In the genomic region with DNA sequence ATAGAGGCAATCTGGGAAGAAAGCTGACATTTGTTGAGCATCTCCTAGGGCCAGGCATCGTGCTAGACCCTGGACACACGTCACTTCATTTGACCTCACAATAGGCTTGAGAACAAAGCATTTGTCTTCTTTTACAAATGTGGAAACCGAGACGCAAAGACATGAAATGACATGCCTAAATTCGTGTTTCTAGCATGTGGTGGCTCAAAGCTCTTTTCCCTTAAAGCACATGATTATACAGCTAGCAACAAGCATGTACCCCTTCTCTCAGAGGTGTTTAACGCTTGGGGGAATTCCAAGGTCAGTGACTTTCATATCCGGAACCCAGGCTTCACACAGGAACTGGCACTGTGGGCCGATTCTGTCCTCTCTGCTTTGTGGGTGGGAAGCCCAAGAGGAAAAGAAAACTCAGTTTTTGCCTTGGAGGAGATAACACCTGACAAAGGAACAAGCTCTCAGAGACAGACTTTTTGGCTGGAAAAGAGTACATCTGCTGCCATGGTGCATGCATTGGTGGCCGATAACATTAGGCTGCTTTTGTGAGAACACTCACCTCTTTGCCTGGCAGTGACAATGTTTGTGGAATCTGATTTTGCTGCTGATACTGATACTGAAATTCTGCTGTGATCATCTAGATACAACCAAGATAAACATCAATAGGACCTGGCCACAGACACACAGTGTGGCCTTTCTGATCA, we compare ENCODE assay signal across 9 cellular contexts. TPM values are rescaled to one million over a fixed set of nuclear protein-coding genes. Genes with fewer than 3 reads are reported as not detected.
DNase-seq lines count a peak whose midpoint lies in the region; ATAC-seq, FAIRE-seq and TF ChIP-seq lines count a peak whose summit lies in the region.
"Had no signal": no experiment of that assay in that cellular context is flagged by ENCODE, and none has a peak within 500 bp of the region (broad histone marks: within the 10 kb centered on the region; RNA-seq: fewer than 3 reads in every experiment).

No MANE protein-coding gene starts in this region.

- H3K27me3 ChIP-seq in keratinocyte (ENCODE audit: control insufficient read depth, extremely low read depth, insufficient read depth, low read length): no peaks in the 10 kb centered on the region

- peak; percentile 84 for FAIRE-seq in keratinocyte (lab: Jason Lieb, UNC)

- H3K36me3 ChIP-seq in keratinocyte (ENCODE audit: control insufficient read depth in 2 of 2, extremely low read depth in 1 of 2, insufficient read depth in 2 of 2, low read length in 2 of 2): no peaks in the 10 kb centered on the region

- H3K4me3 ChIP-seq in GM12864 (ENCODE audit: low read depth, low read length) (no peak overlapping the region), keratinocyte (ENCODE audit: control insufficient read depth in 2 of 3, extremely low read depth in 1 of 3, insufficient read depth in 2 of 3, low read depth in 1 of 3, low read length in 3 of 3) (no peak overlapping the region)

- H3K79me2 ChIP-seq in keratinocyte (ENCODE audit: control insufficient read depth, insufficient read depth, low read length): no peaks in the 10 kb centered on the region

- no peaks in the 10 kb centered on the region for H4K20me1 ChIP-seq in keratinocyte (ENCODE audit: control insufficient read depth, extremely low read depth, insufficient read depth, low read length)

- TF ChIP-seq CTCF in GM12864 (IDR thresholded peaks at IDR 0.05; ENCODE audit: low read depth, low read length, missing control alignments): no peak
- no peak for TF ChIP-seq CTCF in keratinocyte (optimal IDR thresholded peaks at IDR 0.05 in 1 of 3, IDR thresholded peaks at IDR 0.05 in 1 of 3, conservative IDR thresholded peaks at IDR 0.05 in 1 of 3; ENCODE audit: extremely low read depth in 1 of 3, insufficient read depth in 2 of 3, low read length in 3 of 3)

- H3K4me2 ChIP-seq in keratinocyte (ENCODE audit: control insufficient read depth, extremely low read depth, insufficient read depth, low read depth, low read length): peak overlapping the region; percentile 17

- H3K27ac ChIP-seq in keratinocyte (ENCODE audit: control insufficient read depth, insufficient read depth, low read length): peak overlapping the region; percentile 28

- DNase-seq in GM12864 (ENCODE audit: low read depth) (peak; percentile 66), keratinocyte (ENCODE audit: low read depth, low spot score) (no peak), epidermal melanocyte (ENCODE audit: insufficient read length, low spot score) (no peak), NCI-H748 treated with DMSO at 0.1 percent for 48 hours (lab: John Stamatoyannopoulos, UW) (no peak), OCI-M2 (lab: John Stamatoyannopoulos, UW; ENCODE audit: unreplicated experiment) (no peak), cerebellum (ENCODE audit: low spot score) (no peak)
- DNase-seq in activated CD4-positive, alpha-beta T cell treated with anti-CD3 and anti-CD28 coated beads for 1 hour: peak; percentile 45

- dilution Hi-C loops in keratinocyte (cut with MboI; ENCODE audit: extremely low pct_ligation_motif_present, low sequenced_read_pairs): no loop called here

- H3K9ac ChIP-seq in keratinocyte (ENCODE audit: control insufficient read depth, extremely low read depth, insufficient read depth, low read length): no peak overlapping the region

- H3K4me1 ChIP-seq in keratinocyte (ENCODE audit: control insufficient read depth, extremely low read depth, insufficient read depth, low read length): peaks cover 13% of the 10 kb centered on the region

- H3K9me1 ChIP-seq in keratinocyte (ENCODE audit: control insufficient read depth, extremely low read depth, insufficient read depth, low read length): no peaks in the 10 kb centered on the region

- ATAC-seq in HG02588 (IDR thresholded peaks at IDR 0.05; ENCODE audit: unreplicated experiment): peak; percentile 65

- peaks cover 9% of the 10 kb centered on the region for H3K9me3 ChIP-seq in keratinocyte (ENCODE audit: control insufficient read depth, low read depth, low read length)

- peak overlapping the region; percentile 41 for H2AFZ ChIP-seq in keratinocyte (ENCODE audit: control insufficient read depth, low read length)

RNA-seq across cellular contexts. Expression of gene CD2, which starts 15.4 kb away (rescaled TPM):
- not detected in 3 replicates for polyA plus RNA-seq in keratinocyte
- not detected for polyA plus RNA-seq in keratinocyte (2011; ENCODE audit: low read depth)
- polyA plus RNA-seq in keratinocyte (2011; cell fraction: cytosol; rRNA removed): not detected in 2 replicates
- not detected in 2 replicates for polyA plus RNA-seq in keratinocyte (2011; cell fraction: nucleus; rRNA removed)
- not detected in 2 replicates for polyA plus RNA-seq in keratinocyte (2012; ENCODE audit: low replicate concordance)
- polyA minus RNA-seq in keratinocyte: not detected in 3 replicates
- polyA minus RNA-seq in keratinocyte (2011; cell fraction: cytosol; rRNA and poly(A)+ RNA removed): not detected
- polyA minus RNA-seq in keratinocyte (2011; cell fraction: nucleus; rRNA and poly(A)+ RNA removed): not detected in 2 replicates
- total RNA-seq in cerebellum: not detected
- total RNA-seq: lung microvascular endothelial cell had no signal

Comparison
In these comparisons a context has a peak if more than half of its experiments do, and no peak if none do; other contexts are left out.
1. DNase-seq: peak in GM12864 (single experiment) and activated CD4-positive, alpha-beta T cell treated with anti-CD3 and anti-CD28 coated beads for 1 hour (single experiment); none in keratinocyte (single experiment), epidermal melanocyte (single experiment), NCI-H748 treated with DMSO at 0.1 percent for 48 hours (single experiment), OCI-M2 (single experiment) and cerebellum (single experiment).